ENCODE assay signal across 7 cellular contexts in the genomic region with DNA sequence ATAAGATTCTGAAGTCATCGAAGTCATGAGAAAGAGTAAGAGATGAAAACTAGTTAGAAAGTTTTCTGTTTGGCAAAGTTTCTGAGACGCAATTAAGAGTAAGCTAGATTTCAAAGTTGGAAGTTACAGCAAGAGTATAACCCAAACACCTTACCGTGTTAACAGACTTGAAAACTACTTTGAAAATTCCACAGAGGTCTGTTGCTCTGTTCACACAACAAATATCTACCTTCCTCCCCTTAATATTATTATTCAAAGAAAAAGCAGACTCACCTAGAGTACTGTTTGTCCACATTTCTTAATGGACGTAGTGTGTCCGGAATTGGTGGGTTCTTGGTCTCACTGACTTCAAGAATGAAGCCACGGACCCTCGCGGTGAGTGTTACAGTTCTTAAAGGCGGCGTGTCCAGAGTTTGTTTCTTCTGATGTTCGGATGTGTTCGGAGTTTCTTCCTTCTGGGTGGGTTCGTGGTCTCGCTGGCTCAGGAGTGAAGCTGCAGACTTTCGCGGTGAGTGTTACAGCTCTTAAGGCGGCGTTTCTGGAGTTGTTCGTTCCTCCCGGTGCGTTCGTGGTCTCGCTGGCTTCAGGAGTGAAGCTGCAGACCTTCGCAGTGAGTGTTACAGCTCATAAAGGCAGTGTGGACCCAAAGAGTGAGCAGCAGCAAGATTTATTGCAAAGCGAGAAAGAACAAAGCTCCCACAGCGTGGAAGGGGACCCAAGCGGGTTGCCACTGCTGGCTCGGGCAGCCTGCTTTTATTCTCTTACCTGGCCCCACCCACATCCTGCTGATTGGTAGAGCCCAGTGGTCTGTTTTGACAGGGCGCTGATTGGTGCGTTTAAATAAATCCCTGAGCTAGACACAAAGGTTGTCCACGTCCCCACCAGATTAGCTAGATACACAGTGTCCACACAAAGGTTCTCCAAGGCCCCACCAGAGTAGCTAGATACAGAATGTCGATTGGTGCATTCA.
DNase-seq lines count a peak whose midpoint lies in the region; ATAC-seq, FAIRE-seq and TF ChIP-seq lines count a peak whose summit lies in the region.
"Not testable (repeated sequence)": the region's sequence is repeated elsewhere in the genome, so short reads cannot be mapped to it uniquely, and the experiment has no call there.

No MANE protein-coding gene starts in this region.

- TF ChIP-seq RAD21 in K562 (CRISPR knock-in tag; conservative IDR thresholded peaks at IDR 0.05 in 1 of 2, IDR thresholded peaks at IDR 0.05 in 1 of 2): not testable (repeated sequence)

- not testable (repeated sequence) for H3K9me3 Mint-ChIP-seq in nephron progenitor cell

- FAIRE-seq in GM12891 (lab: Jason Lieb, UNC) (peak; percentile 67), K562 (lab: Jason Lieb, UNC) (peak; percentile 65)

- 16% methylated on average over 19 of the region's 32 CpGs for WGBS in K562 (ENCODE audit: insufficient coverage, low coverage, missing lambda C conversion rate)

- H3K4me3 Mint-ChIP-seq in nephron progenitor cell: not testable (repeated sequence)

- not testable (repeated sequence) for H3K4me1 Mint-ChIP-seq in nephron progenitor cell

- not testable (repeated sequence) for TF ChIP-seq EP300 in K562 (IDR thresholded peaks at IDR 0.05; ENCODE audit: low read length)

- not testable (repeated sequence) for H4K20me1 ChIP-seq in K562 (replicated peaks; ENCODE audit: control insufficient read depth, insufficient read depth, low read length)

- peaks cover 13% of the 10 kb centered on the region for H3K36me3 Mint-ChIP-seq in nephron progenitor cell (ENCODE audit: low read depth)

- peak overlapping the region; percentile 44 for H3K27ac Mint-ChIP-seq in nephron progenitor cell

- peak overlapping the region; percentile 43 for H3K4me3 ChIP-seq in K562

- H3K27ac ChIP-seq in K562 (ENCODE audit: extremely low read depth, low read depth, low read length): peak overlapping the region; percentile 59

- POLR2A ChIA-PET in K562 (lab: Yijun Ruan, JAX): interaction anchor here (0.6 to 1.6 kb wide), 8 partner anchors 8 to 271 kb away, joined by 3 to 4 read pairs (median 3); no protein-coding TSS in a partner anchor

- peak overlapping the region; percentile 74 for H3K4me2 ChIP-seq in K562 (ENCODE audit: insufficient read depth, low read length)

- H3K9me1 ChIP-seq in K562 (ENCODE audit: control insufficient read depth, insufficient read depth, low read length): not testable (repeated sequence)

- intact Hi-C loops in K562 (cut with micrococcal nuclease): loop anchor here (5.0 kb wide), 1 partner anchor 43 kb away; no protein-coding TSS in a partner anchor

- not testable (repeated sequence) for H3K4me1 ChIP-seq in K562 (replicated peaks in 1 of 2; ENCODE audit: control insufficient read depth in 2 of 2, insufficient read depth in 2 of 2, low read length in 2 of 2)

- not testable (repeated sequence) for H3K36me3 ChIP-seq in K562 (ENCODE audit: control insufficient read depth, insufficient read depth, low read length)

- not testable (repeated sequence) for H3K27me3 ChIP-seq in K562 (ENCODE audit: control insufficient read depth in 2 of 2, insufficient read depth in 2 of 2, low read length in 2 of 2)

- DNase-seq in A172 (ENCODE audit: low spot score): peak; percentile 0
- DNase-seq in GM12891 (ENCODE audit: insufficient read length, low spot score); nephron progenitor cell: not testable (repeated sequence)
- DNase-seq in NCI-H146 (lab: John Stamatoyannopoulos, UW): peak; percentile 44
- DNase-seq in SHP77 (lab: John Stamatoyannopoulos, UW): peak; percentile 58 to 67
- peak; percentile 2 for DNase-seq in SK-MEL-5 (ENCODE audit: low read depth, low spot score)
- peak in 1 of 4 experiments; percentile 18 for DNase-seq in K562 (ENCODE audit: extremely low read depth in 1 of 4, low spot score in 3 of 4)

- H3K9ac ChIP-seq in K562 (ENCODE audit: insufficient read depth in 1 of 2, low read depth in 2 of 2, low read length in 2 of 2): peak overlapping the region; percentile 74 to 75

- not testable (repeated sequence) for TF ChIP-seq POLR2A in GM12891 (IDR thresholded peaks at IDR 0.05; ENCODE audit: low read depth, low read length)
- peak; percentile 98 for TF ChIP-seq POLR2A in K562 (conservative IDR thresholded peaks at IDR 0.05)

- not testable (repeated sequence) for TF ChIP-seq CTCF in K562 (IDR thresholded peaks at IDR 0.05 in 2 of 3, conservative IDR thresholded peaks at IDR 0.05 in 1 of 3; ENCODE audit: insufficient read depth in 2 of 3, low read depth in 1 of 3, low read length in 3 of 3); nephron progenitor cell (IDR thresholded peaks at IDR 0.05)

- H3K79me2 ChIP-seq in K562 (ENCODE audit: control insufficient read depth, insufficient read depth, low read length): peaks cover 47% of the 10 kb centered on the region

- TSS peak; percentile 62 for BruUV-seq in K562 (replicated peaks; lab: Mats Ljungman, UMichigan)

- H3K9me3 ChIP-seq in K562 (replicated peaks; ENCODE audit: control insufficient read depth, insufficient read depth, low read depth, low read length): not testable (repeated sequence)

- H3K27me3 Mint-ChIP-seq in nephron progenitor cell (ENCODE audit: low read depth, poor library complexity): not testable (repeated sequence)

- in situ Hi-C loops in SK-MEL-5 (cut with HindIII; ENCODE audit: low pct_unique_long_range_greater_than_20kb, low sequenced_read_pairs); K562 (cut with MboI): not testable (repeated sequence)

- CTCF ChIA-PET in K562 (lab: Yijun Ruan, JAX; ENCODE audit: low intra/inter-chr PET ratio): not testable (repeated sequence)

- peak; percentile 60 for ATAC-seq in K562

- H2AFZ ChIP-seq in K562 (ENCODE audit: low read depth, low read length): peak overlapping the region; percentile 77

TF ChIP-seq in K562, 482 proteins besides CTCF, POLR2A, EP300 and RAD21 (continues in another document):
- TF ChIP-seq POLR2H (tag; IDR thresholded peaks at IDR 0.05; ENCODE audit: low read depth) (peak; percentile 79), GTF2A2 (tag; IDR thresholded peaks at IDR 0.05) (peak; percentile 73), POLR2B (IDR thresholded peaks at IDR 0.05; ENCODE audit: low read depth, partially characterized antibody) (peak; percentile 94), PHF8 (IDR thresholded peaks at IDR 0.05; ENCODE audit: borderline replicate concordance, low read length) (peak; percentile 29; the same call in 1 of the 2 replicates), SUPT5H (IDR thresholded peaks at IDR 0.05) (peak; percentile 89), HDAC1 (IDR thresholded peaks at IDR 0.05) (0 out of 4 replicates have a peak, but pooled peaks of 1 of the 2 experiments have one; percentile 28), NFYB (IDR thresholded peaks at IDR 0.05; ENCODE audit: extremely low read depth, insufficient read length) (peak; percentile 76), POLR2AphosphoS5 (IDR thresholded peaks at IDR 0.05; ENCODE audit: control insufficient read depth, insufficient read depth, low read depth, low read length) (peak; percentile 28; the same call in 1 of the 2 replicates), RBM25 (IDR thresholded peaks at IDR 0.05; ENCODE audit: low read depth, low read length, severe bottlenecking) (peak; percentile 25), PML (IDR thresholded peaks at IDR 0.05; ENCODE audit: low read length) (peak; percentile 34; the same call in 1 of the 2 replicates), BCOR (IDR thresholded peaks at IDR 0.05) (0 out of 2 replicates have a peak, but pooled peaks have one; percentile 17)
- TF ChIP-seq, protein P1, sequence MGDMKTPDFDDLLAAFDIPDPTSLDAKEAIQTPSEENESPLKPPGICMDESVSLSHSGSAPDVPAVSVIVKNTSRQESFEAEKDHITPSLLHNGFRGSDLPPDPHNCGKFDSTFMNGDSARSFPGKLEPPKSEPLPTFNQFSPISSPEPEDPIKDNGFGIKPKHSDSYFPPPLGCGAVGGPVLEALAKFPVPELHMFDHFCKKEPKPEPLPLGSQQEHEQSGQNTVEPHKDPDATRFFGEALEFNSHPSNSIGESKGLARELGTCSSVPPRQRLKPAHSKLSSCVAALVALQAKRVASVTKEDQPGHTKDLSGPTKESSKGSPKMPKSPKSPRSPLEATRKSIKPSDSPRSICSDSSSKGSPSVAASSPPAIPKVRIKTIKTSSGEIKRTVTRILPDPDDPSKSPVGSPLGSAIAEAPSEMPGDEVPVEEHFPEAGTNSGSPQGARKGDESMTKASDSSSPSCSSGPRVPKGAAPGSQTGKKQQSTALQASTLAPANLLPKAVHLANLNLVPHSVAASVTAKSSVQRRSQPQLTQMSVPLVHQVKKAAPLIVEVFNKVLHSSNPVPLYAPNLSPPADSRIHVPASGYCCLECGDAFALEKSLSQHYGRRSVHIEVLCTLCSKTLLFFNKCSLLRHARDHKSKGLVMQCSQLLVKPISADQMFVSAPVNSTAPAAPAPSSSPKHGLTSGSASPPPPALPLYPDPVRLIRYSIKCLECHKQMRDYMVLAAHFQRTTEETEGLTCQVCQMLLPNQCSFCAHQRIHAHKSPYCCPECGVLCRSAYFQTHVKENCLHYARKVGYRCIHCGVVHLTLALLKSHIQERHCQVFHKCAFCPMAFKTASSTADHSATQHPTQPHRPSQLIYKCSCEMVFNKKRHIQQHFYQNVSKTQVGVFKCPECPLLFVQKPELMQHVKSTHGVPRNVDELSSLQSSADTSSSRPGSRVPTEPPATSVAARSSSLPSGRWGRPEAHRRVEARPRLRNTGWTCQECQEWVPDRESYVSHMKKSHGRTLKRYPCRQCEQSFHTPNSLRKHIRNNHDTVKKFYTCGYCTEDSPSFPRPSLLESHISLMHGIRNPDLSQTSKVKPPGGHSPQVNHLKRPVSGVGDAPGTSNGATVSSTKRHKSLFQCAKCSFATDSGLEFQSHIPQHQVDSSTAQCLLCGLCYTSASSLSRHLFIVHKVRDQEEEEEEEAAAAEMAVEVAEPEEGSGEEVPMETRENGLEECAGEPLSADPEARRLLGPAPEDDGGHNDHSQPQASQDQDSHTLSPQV (IDR thresholded peaks at IDR 0.05): peak; percentile 59; the same call in 1 of the 2 replicates
- TF ChIP-seq, protein P2, sequence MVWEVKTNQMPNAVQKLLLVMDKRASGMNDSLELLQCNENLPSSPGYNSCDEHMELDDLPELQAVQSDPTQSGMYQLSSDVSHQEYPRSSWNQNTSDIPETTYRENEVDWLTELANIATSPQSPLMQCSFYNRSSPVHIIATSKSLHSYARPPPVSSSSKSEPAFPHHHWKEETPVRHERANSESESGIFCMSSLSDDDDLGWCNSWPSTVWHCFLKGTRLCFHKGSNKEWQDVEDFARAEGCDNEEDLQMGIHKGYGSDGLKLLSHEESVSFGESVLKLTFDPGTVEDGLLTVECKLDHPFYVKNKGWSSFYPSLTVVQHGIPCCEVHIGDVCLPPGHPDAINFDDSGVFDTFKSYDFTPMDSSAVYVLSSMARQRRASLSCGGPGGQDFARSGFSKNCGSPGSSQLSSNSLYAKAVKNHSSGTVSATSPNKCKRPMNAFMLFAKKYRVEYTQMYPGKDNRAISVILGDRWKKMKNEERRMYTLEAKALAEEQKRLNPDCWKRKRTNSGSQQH (CRISPR knock-in tag; IDR thresholded peaks at IDR 0.05): 0 out of 2 replicates have a peak, but pooled peaks have one; percentile 23
